1 cellular context compared by ENCODE assay signal in the genomic region with DNA sequence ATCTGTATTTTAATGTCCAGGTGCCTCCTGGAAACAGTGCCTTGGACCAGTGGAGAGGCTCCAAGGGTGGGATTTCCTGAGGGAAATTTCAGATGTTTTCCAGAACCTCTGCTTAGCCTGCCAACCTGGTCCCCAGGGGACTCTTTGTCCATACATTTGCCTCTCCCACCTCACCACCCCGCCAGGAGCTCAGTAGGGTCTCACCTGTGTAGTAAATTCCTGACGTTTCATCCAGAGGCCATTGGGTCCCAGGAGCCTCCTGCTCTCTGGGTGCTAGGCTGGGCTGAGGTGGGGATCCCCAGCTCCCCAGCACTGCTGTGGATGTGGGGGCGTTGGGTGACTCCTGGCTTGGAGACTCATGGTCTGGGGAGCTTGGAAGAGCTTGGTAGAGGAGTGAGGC.
TF ChIP-seq lines count a peak whose summit lies in the region.

No MANE protein-coding gene starts in this region.

TF ChIP-seq in IMR-90, 13 proteins besides CTCF, POLR2A, EP300 and RAD21 (continued from another document):
- no peak for TF ChIP-seq CEBPB (IDR thresholded peaks at IDR 0.05; ENCODE audit: low read depth, low read length)
- TF ChIP-seq NFE2L2 (IDR thresholded peaks at IDR 0.05; ENCODE audit: low read depth, low read length): no peak
- TF ChIP-seq, protein P1, sequence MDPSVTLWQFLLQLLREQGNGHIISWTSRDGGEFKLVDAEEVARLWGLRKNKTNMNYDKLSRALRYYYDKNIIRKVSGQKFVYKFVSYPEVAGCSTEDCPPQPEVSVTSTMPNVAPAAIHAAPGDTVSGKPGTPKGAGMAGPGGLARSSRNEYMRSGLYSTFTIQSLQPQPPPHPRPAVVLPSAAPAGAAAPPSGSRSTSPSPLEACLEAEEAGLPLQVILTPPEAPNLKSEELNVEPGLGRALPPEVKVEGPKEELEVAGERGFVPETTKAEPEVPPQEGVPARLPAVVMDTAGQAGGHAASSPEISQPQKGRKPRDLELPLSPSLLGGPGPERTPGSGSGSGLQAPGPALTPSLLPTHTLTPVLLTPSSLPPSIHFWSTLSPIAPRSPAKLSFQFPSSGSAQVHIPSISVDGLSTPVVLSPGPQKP (IDR thresholded peaks at IDR 0.05; ENCODE audit: borderline replicate concordance, low read depth, low read length): no peak
- TF ChIP-seq FOS (IDR thresholded peaks at IDR 0.05; ENCODE audit: low read depth, low read length): no peak
- TF ChIP-seq MXI1 (IDR thresholded peaks at IDR 0.05; ENCODE audit: borderline replicate concordance, low read depth, low read length): no peak
- no peak for TF ChIP-seq CHD1 (IDR thresholded peaks at IDR 0.05; ENCODE audit: low read depth, low read length)
- TF ChIP-seq, protein P2, sequence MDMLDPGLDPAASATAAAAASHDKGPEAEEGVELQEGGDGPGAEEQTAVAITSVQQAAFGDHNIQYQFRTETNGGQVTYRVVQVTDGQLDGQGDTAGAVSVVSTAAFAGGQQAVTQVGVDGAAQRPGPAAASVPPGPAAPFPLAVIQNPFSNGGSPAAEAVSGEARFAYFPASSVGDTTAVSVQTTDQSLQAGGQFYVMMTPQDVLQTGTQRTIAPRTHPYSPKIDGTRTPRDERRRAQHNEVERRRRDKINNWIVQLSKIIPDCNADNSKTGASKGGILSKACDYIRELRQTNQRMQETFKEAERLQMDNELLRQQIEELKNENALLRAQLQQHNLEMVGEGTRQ (IDR thresholded peaks at IDR 0.05; ENCODE audit: low read depth, low read length): no peak
